Comparison of ENCODE assay signal across 11 cellular contexts in the genomic region with DNA sequence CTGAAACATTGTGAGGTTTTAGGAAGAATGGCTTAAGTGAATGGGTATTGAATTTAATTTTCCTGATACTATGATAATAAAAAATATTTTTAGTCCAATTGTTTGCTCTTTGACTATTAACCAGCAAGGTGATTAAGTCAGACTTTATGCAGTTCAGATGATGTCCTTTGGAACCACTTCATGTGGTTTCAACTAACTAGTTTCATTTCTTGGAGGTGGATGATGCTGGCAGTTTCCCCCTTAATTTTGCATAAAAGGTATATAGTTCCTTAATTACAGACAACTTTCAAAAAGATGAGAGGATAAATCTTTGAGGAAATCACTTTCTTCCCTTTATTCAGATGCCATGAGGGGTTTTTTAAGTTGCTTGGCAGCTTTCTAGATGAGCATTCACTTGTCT.
DNase-seq lines count a peak whose midpoint lies in the region; ATAC-seq and TF ChIP-seq lines count a peak whose summit lies in the region.
"Had no signal": no experiment of that assay in that cellular context is flagged by ENCODE, and none has a peak within 500 bp of the region (broad histone marks: within the 10 kb centered on the region; RNA-seq: fewer than 3 reads in every experiment).

No MANE protein-coding gene starts in this region.

- H3K4me3 Mint-ChIP-seq in CD4-positive, alpha-beta memory T cell: no peak overlapping the region
- H3K4me3 Mint-ChIP-seq: activated naive CD4-positive, alpha-beta T cell treated with anti-CD3 and anti-CD28 coated beads, Interleukin-2, amount 50 U/mL, for 24 hours had no signal

- peaks cover 0 to 17% (median 0%) of the 10 kb centered on the region in 9 donors for H3K36me3 ChIP-seq in heart right ventricle
- H3K36me3 ChIP-seq in OCI-LY3 (replicated peaks; ENCODE audit: low read depth, low read length): no peaks in the 10 kb centered on the region
- H3K36me3 ChIP-seq in tibial artery: peaks cover 0 to 2% (median 0%) of the 10 kb centered on the region in 3 donors
- no peaks in the 10 kb centered on the region for H3K36me3 ChIP-seq in CD4-positive, alpha-beta memory T cell (ENCODE audit: insufficient read depth, low read length)

- TF ChIP-seq CTCF in heart right ventricle (IDR thresholded peaks at IDR 0.05) (no peak), OCI-LY3 (IDR thresholded peaks at IDR 0.05; ENCODE audit: low read depth, low read length) (no peak), tibial artery (IDR thresholded peaks at IDR 0.05) (no peak)

- peaks cover 0 to 4% (median 0%) of the 10 kb centered on the region in 8 donors for H3K9me3 Mint-ChIP-seq in CD4-positive, alpha-beta memory T cell

- H3K4me3 ChIP-seq in heart right ventricle (no peak overlapping the region), OCI-LY3 (ENCODE audit: low read length) (no peak overlapping the region), tibial artery (no peak overlapping the region)
- no peak overlapping the region for H3K4me3 ChIP-seq in CD4-positive, alpha-beta memory T cell (ENCODE audit: low read length in 2 of 2)
- H3K4me3 ChIP-seq: PC-9 had no signal

- intact Hi-C loops in heart right ventricle (cut with DNase I): loop anchor here in 1 of 10 donors (10.0 kb wide), 1 partner anchor 124 kb away; no protein-coding TSS in a partner anchor
- intact Hi-C loops in left cardiac atrium (cut with DNase I): no loop called here
- intact Hi-C loops in tibial artery (cut with DNase I; ENCODE audit: low total_unique reads): no loop called here
- intact Hi-C loops in CD4-positive, alpha-beta memory T cell (cut with micrococcal nuclease): no loop called here

- H3K4me1 ChIP-seq in heart right ventricle: peaks cover 0 to 40% (median 21%) of the 10 kb centered on the region in 9 donors
- H3K4me1 ChIP-seq in OCI-LY3 (ENCODE audit: low read length): peaks cover 26% of the 10 kb centered on the region
- peaks cover 0 to 42% (median 27%) of the 10 kb centered on the region in 4 donors for H3K4me1 ChIP-seq in tibial artery
- H3K4me1 ChIP-seq in CD4-positive, alpha-beta memory T cell (ENCODE audit: insufficient read depth, low read length): no peaks in the 10 kb centered on the region

- ATAC-seq in heart right ventricle (no peak), left cardiac atrium (no peak), HG02938 (IDR thresholded peaks at IDR 0.05; ENCODE audit: unreplicated experiment) (peak; percentile 91), GM19035 (IDR thresholded peaks at IDR 0.05; ENCODE audit: unreplicated experiment) (no peak)

- H3K9me3 ChIP-seq in heart right ventricle: peaks cover 0 to 6% (median 0%) of the 10 kb centered on the region in 11 donors
- H3K9me3 ChIP-seq in OCI-LY3 (ENCODE audit: insufficient read depth, low read length): no peaks in the 10 kb centered on the region; the same call in 1 of the 2 replicates
- H3K9me3 ChIP-seq in tibial artery: no peaks in the 10 kb centered on the region
- H3K9me3 ChIP-seq in CD4-positive, alpha-beta memory T cell (ENCODE audit: control insufficient read depth in 1 of 2, low read length in 2 of 2): no peaks in the 10 kb centered on the region

- no peak for DNase-seq in heart right ventricle
- DNase-seq in left cardiac atrium: no peak
- no peak for DNase-seq in tibial artery
- no peak for DNase-seq in islet precursor cell
- DNase-seq in CD4-positive, alpha-beta memory T cell: no peak
- DNase-seq: effector CD4-positive, alpha-beta T cell; PC-9 had no signal

- H3K79me2 ChIP-seq in OCI-LY3 (ENCODE audit: low read length): no peaks in the 10 kb centered on the region

- POLR2A ChIA-PET in CD4-positive, alpha-beta memory T cell (lab: Charles Lee; ENCODE audit: partially characterized antibody): no interaction called here

- H3K4me2 ChIP-seq in OCI-LY3 (ENCODE audit: low read length): peak overlapping the region; percentile 49
- H3K4me2 ChIP-seq: PC-9 had no signal

- no peaks in the 10 kb centered on the region for H3K27me3 ChIP-seq in heart right ventricle
- no peaks in the 10 kb centered on the region for H3K27me3 ChIP-seq in OCI-LY3 (ENCODE audit: low read depth, low read length)
- H3K27me3 ChIP-seq in tibial artery: no peaks in the 10 kb centered on the region
- no peaks in the 10 kb centered on the region for H3K27me3 ChIP-seq in CD4-positive, alpha-beta memory T cell (ENCODE audit: insufficient read depth, low read length)

- H3K9ac ChIP-seq in OCI-LY3 (ENCODE audit: low read length): no peak overlapping the region

- H3K27me3 Mint-ChIP-seq in CD4-positive, alpha-beta memory T cell: no peaks in the 10 kb centered on the region
- H3K27me3 Mint-ChIP-seq: activated naive CD4-positive, alpha-beta T cell treated with anti-CD3 and anti-CD28 coated beads, Interleukin-2, amount 50 U/mL, for 24 hours had no signal

- peaks cover 0 to 2% (median 0%) of the 10 kb centered on the region in 4 donors for H3K4me1 Mint-ChIP-seq in CD4-positive, alpha-beta memory T cell

- H3K27ac Mint-ChIP-seq in CD4-positive, alpha-beta memory T cell: no peak overlapping the region
- H3K27ac Mint-ChIP-seq: activated naive CD4-positive, alpha-beta T cell treated with anti-CD3 and anti-CD28 coated beads, Interleukin-2, amount 50 U/mL, for 24 hours had no signal

- H3K27ac ChIP-seq in heart right ventricle: peak overlapping the region in 8 of 10 donors; percentile 13 to 81 (median 62)
- no peak overlapping the region for H3K27ac ChIP-seq in OCI-LY3 (ENCODE audit: low read length)
- peak overlapping the region; percentile 64 to 72 for H3K27ac ChIP-seq in tibial artery
- no peak overlapping the region for H3K27ac ChIP-seq in CD4-positive, alpha-beta memory T cell (ENCODE audit: low read depth, low read length)
- H3K27ac ChIP-seq: PC-9 had no signal

- peaks cover 0 to 8% of the 10 kb centered on the region in 2 donors for H3K36me3 Mint-ChIP-seq in CD4-positive, alpha-beta memory T cell

- no peaks in the 10 kb centered on the region for H4K20me1 ChIP-seq in OCI-LY3 (ENCODE audit: insufficient read depth, low read length)

- CTCF ChIA-PET in CD4-positive, alpha-beta memory T cell (lab: Charles Lee; ENCODE audit: partially characterized antibody): interaction anchor here (0.9 kb wide), 1 partner anchor 19 kb away, joined by 3 read pairs; no protein-coding TSS in a partner anchor

- H2AFZ ChIP-seq in OCI-LY3 (ENCODE audit: low read depth, low read length): no peak overlapping the region
- H2AFZ ChIP-seq: PC-9 had no signal

Comparison
In these comparisons a context has a peak if more than half of its experiments do, and no peak if none do; other contexts are left out.
1. H3K27ac ChIP-seq: peak in heart right ventricle (8 of 10) and tibial artery (2 of 2); none in OCI-LY3 (single experiment) and CD4-positive, alpha-beta memory T cell (single experiment).